Comparison of ENCODE assay signal across 8 cellular contexts in the genomic region with DNA sequence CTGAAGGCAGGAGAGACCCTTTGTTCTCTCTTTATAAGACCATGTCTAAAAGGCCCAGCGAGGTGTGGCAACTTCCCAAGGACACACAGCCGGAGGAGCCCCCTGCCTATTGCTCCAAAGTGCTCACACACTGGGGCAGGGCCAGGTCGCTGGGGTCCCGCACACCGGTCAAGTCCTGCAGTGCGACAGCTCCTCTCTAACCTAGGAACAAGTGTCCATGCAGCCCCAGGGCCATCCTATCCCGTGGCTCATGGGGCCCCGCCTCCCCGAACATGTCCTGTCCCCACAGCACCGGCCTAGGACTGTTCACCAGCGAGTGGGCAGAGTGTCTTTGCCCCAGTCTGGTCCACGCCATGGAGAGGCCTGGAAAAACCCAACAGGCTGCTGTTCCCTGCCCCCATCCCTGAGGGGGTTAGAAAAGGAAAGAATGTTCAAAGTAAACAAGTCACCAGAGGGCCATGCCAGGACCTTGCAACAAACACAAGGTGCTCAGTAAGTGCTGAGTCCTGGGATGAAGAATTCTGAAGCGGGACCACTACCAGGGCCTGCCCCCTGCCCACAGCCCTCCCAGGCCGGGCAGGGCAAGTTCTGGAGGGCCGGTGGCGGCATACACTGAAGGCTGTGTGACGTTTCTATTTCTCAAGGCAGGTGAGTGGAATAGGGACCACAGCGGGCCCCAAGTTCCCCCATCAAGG. TPM values are rescaled to one million over a fixed set of nuclear protein-coding genes. Genes with fewer than 3 reads are reported as not detected.
DNase-seq lines count a peak whose midpoint lies in the region; ATAC-seq lines count a peak whose summit lies in the region.

No MANE protein-coding gene starts in this region.

- H3K27me3 Mint-ChIP-seq in activated CD4-positive, alpha-beta T cell treated with anti-CD3 and anti-CD28 coated beads, Interleukin-2, amount 10 ng/mL, durations not matched to agents 24 days and 14 days: no peaks in the 10 kb centered on the region
- peaks cover 7 to 14% (median 13%) of the 10 kb centered on the region in 3 donors for H3K27me3 Mint-ChIP-seq in immature natural killer cell (ENCODE audit: low read depth in 3 of 3)

- no peak for ATAC-seq in stimulated activated effector memory CD8-positive, alpha-beta T cell treated with anti-CD3 and anti-CD28 coated beads, Interleukin-12 subunit alpha, Interleukin-12 subunit beta, amount 100 ng/mL, for 72 hours

- intact Hi-C loops in activated CD4-positive, alpha-beta T cell treated with anti-CD3 and anti-CD28 coated beads, Interleukin-2, amount 10 ng/mL, durations not matched to agents 24 days and 14 days (cut with micrococcal nuclease): loop anchor here (1.0 kb wide), 1 partner anchor 23 kb away; no protein-coding TSS in a partner anchor

- no peaks in the 10 kb centered on the region for H3K9me3 Mint-ChIP-seq in activated CD4-positive, alpha-beta T cell treated with anti-CD3 and anti-CD28 coated beads, Interleukin-2, amount 10 ng/mL, durations not matched to agents 24 days and 14 days
- no peaks in the 10 kb centered on the region for H3K9me3 Mint-ChIP-seq in immature natural killer cell
- H3K9me3 Mint-ChIP-seq in stimulated activated effector memory CD8-positive, alpha-beta T cell treated with anti-CD3 and anti-CD28 coated beads, Interleukin-12 subunit alpha, Interleukin-12 subunit beta, amount 100 ng/mL, for 72 hours: no peaks in the 10 kb centered on the region

- peak; percentile 74 for DNase-seq in activated CD4-positive, alpha-beta T cell treated with anti-CD3 and anti-CD28 coated beads, Interleukin-2, amount 10 ng/mL, durations not matched to agents 24 days and 14 days
- no peak for DNase-seq in activated CD4-positive, alpha-beta T cell treated with anti-CD3 and anti-CD28 coated beads, Interleukin-2, amount 50 U/mL, for 4 hours
- DNase-seq in amniotic epithelial cell (ENCODE audit: low read depth): peak; percentile 48
- no peak for DNase-seq in immature natural killer cell
- no peak for DNase-seq in stimulated activated effector memory CD8-positive, alpha-beta T cell treated with anti-CD3 and anti-CD28 coated beads, Interleukin-12 subunit alpha, Interleukin-12 subunit beta, amount 100 ng/mL, for 72 hours (ENCODE audit: low spot score in 2 of 2)
- no peak for DNase-seq in DMS114 treated with DMSO at 0.1 percent for 48 hours (lab: John Stamatoyannopoulos, UW; ENCODE audit: unreplicated experiment)
- DNase-seq in foreskin melanocyte: no peak
- DNase-seq in germinal center (ENCODE audit: low spot score): no peak

- peaks cover 62% of the 10 kb centered on the region for H3K4me1 Mint-ChIP-seq in activated CD4-positive, alpha-beta T cell treated with anti-CD3 and anti-CD28 coated beads, Interleukin-2, amount 10 ng/mL, durations not matched to agents 24 days and 14 days
- H3K4me1 Mint-ChIP-seq in immature natural killer cell: peaks cover 28 to 34% of the 10 kb centered on the region in 2 donors
- peaks cover 77% of the 10 kb centered on the region for H3K4me1 Mint-ChIP-seq in stimulated activated effector memory CD8-positive, alpha-beta T cell treated with anti-CD3 and anti-CD28 coated beads, Interleukin-12 subunit alpha, Interleukin-12 subunit beta, amount 100 ng/mL, for 72 hours

- H3K36me3 Mint-ChIP-seq in activated CD4-positive, alpha-beta T cell treated with anti-CD3 and anti-CD28 coated beads, Interleukin-2, amount 10 ng/mL, durations not matched to agents 24 days and 14 days (ENCODE audit: low read depth): peaks cover 34% of the 10 kb centered on the region
- no peaks in the 10 kb centered on the region for H3K36me3 Mint-ChIP-seq in immature natural killer cell
- peaks cover 58% of the 10 kb centered on the region for H3K36me3 Mint-ChIP-seq in stimulated activated effector memory CD8-positive, alpha-beta T cell treated with anti-CD3 and anti-CD28 coated beads, Interleukin-12 subunit alpha, Interleukin-12 subunit beta, amount 100 ng/mL, for 72 hours

- peak overlapping the region; percentile 93 for H3K4me3 Mint-ChIP-seq in activated CD4-positive, alpha-beta T cell treated with anti-CD3 and anti-CD28 coated beads, Interleukin-2, amount 10 ng/mL, durations not matched to agents 24 days and 14 days
- peak overlapping the region; percentile 78 to 87 (median 81) for H3K4me3 Mint-ChIP-seq in immature natural killer cell
- peak overlapping the region; percentile 88 for H3K4me3 Mint-ChIP-seq in stimulated activated effector memory CD8-positive, alpha-beta T cell treated with anti-CD3 and anti-CD28 coated beads, Interleukin-12 subunit alpha, Interleukin-12 subunit beta, amount 100 ng/mL, for 72 hours

- peak overlapping the region; percentile 93 for H3K27ac Mint-ChIP-seq in activated CD4-positive, alpha-beta T cell treated with anti-CD3 and anti-CD28 coated beads, Interleukin-2, amount 10 ng/mL, durations not matched to agents 24 days and 14 days
- peak overlapping the region in 5 of 6 donors; percentile 66 to 94 (median 87) for H3K27ac Mint-ChIP-seq in immature natural killer cell
- H3K27ac Mint-ChIP-seq in stimulated activated effector memory CD8-positive, alpha-beta T cell treated with anti-CD3 and anti-CD28 coated beads, Interleukin-12 subunit alpha, Interleukin-12 subunit beta, amount 100 ng/mL, for 72 hours: peak overlapping the region; percentile 94

RNA-seq across cellular contexts. Expression of a gene that starts 1.0 kb away (rescaled TPM):
- total RNA-seq in activated CD4-positive, alpha-beta T cell treated with anti-CD3 and anti-CD28 coated beads, Interleukin-2, amount 10 ng/mL, durations not matched to agents 24 days and 14 days: 103 and 110 TPM in 2 replicates
- 10 to 100 TPM; 51.3 to 91.0 (median 54.0) TPM for polyA plus RNA-seq in immature natural killer cell

RNA-seq across cellular contexts. Expression of a gene that starts 37.1 kb away (rescaled TPM):
- total RNA-seq in activated CD4-positive, alpha-beta T cell treated with anti-CD3 and anti-CD28 coated beads, Interleukin-2, amount 10 ng/mL, durations not matched to agents 24 days and 14 days: 44.0 TPM in 2 replicates
- 100 to 1,000 TPM in 1 of 3 donors, 10 to 100 TPM in 2; 55.1 to 105 (median 78.8) TPM for polyA plus RNA-seq in immature natural killer cell

RNA-seq across cellular contexts. Expression of a gene that starts 50.8 kb away (rescaled TPM):
- 2.7 and 4.0 TPM in 2 replicates for total RNA-seq in activated CD4-positive, alpha-beta T cell treated with anti-CD3 and anti-CD28 coated beads, Interleukin-2, amount 10 ng/mL, durations not matched to agents 24 days and 14 days
- polyA plus RNA-seq in immature natural killer cell: not detected

Comparison
In these comparisons a context has a peak if more than half of its experiments do, and no peak if none do; other contexts are left out.
1. DNase-seq: peak in activated CD4-positive, alpha-beta T cell treated with anti-CD3 and anti-CD28 coated beads, Interleukin-2, amount 10 ng/mL, durations not matched to agents 24 days and 14 days (single experiment) and amniotic epithelial cell (single experiment); none in activated CD4-positive, alpha-beta T cell treated with anti-CD3 and anti-CD28 coated beads, Interleukin-2, amount 50 U/mL, for 4 hours (0 of 2), immature natural killer cell (0 of 3), stimulated activated effector memory CD8-positive, alpha-beta T cell treated with anti-CD3 and anti-CD28 coated beads, Interleukin-12 subunit alpha, Interleukin-12 subunit beta, amount 100 ng/mL, for 72 hours (0 of 2), DMS114 treated with DMSO at 0.1 percent for 48 hours (single experiment), foreskin melanocyte (single experiment) and germinal center (single experiment).
2. Peak in every context shown above with its lines, with median percentiles within 50 percentile points of each other: H3K27ac Mint-ChIP-seq and H3K4me3 Mint-ChIP-seq.